ENCODE assay signal across 11 cellular contexts in genomic region chr6:105786890-105787655, GRCh38.
A peak's percentile ranks its signal among the peaks of the same experiment; 100 is the strongest.
DNase-seq lines count a peak whose midpoint lies in the region; ATAC-seq and TF ChIP-seq lines count a peak whose summit lies in the region.
"Had no signal": no experiment of that assay in that cellular context is flagged by ENCODE, and none has a peak within 500 bp of the region (broad histone marks: within the 10 kb centered on the region; RNA-seq: fewer than 3 reads in every experiment).

No MANE protein-coding gene starts in this region.

- H3K4me1 ChIP-seq in BLaER1 treated with 17β-estradiol and CSF1 and Interleukin-3, amounts not matched to agents 10 nM and 100 nM = peaks cover 26 to 61% (median 53%) of the 10 kb centered on the region in 10 experiments
- H3K4me1 ChIP-seq in ascending aorta (no peaks in the 10 kb centered on the region), right atrium auricular region (peaks cover 0 to 5% of the 10 kb centered on the region in 2 donors)

- no peak overlapping the region for H3K9ac ChIP-seq in BLaER1 treated with 17β-estradiol and CSF1 and Interleukin-3, amounts not matched to agents 10 nM and 100 nM

- H3K4me2 ChIP-seq in BLaER1 treated with 17β-estradiol and CSF1 and Interleukin-3, amounts not matched to agents 10 nM and 100 nM = peak overlapping the region in 6 of 11 experiments; percentile 21 to 78 (median 40); a peak in 11 of 22 replicates

- H3K36me3 ChIP-seq in BLaER1 treated with 17β-estradiol and CSF1 and Interleukin-3, amounts not matched to agents 10 nM and 100 nM = no peaks in the 10 kb centered on the region
- H3K36me3 ChIP-seq in ascending aorta = no peaks in the 10 kb centered on the region
- no peaks in the 10 kb centered on the region for H3K36me3 ChIP-seq in right atrium auricular region

- TF ChIP-seq CTCF in ascending aorta (IDR thresholded peaks at IDR 0.05) (no peak), right atrium auricular region (IDR thresholded peaks at IDR 0.05) (no peak)

- DNase-seq in NCI-H2107 treated with DMSO at 0.1 percent for 48 hours (lab: John Stamatoyannopoulos, UW; ENCODE audit: unreplicated experiment) = peak; percentile 76
- DNase-seq in kidney glomerular epithelial cell (lab: John Stamatoyannopoulos, UW) = no peak
- DNase-seq in ascending aorta (ENCODE audit: low spot score in 2 of 2) = no peak
- DNase-seq in activated naive CD4-positive, alpha-beta T cell treated with anti-CD3 and anti-CD28 coated beads, Interleukin-2, amount 50 U/mL, for 16 hours = no peak
- DNase-seq in right atrium auricular region (ENCODE audit: low spot score) = no peak
- DNase-seq: anterior cingulate cortex, NCI-H345, T1000 had no signal

- ATAC-seq in GM18858 (IDR thresholded peaks at IDR 0.05; ENCODE audit: unreplicated experiment) (peak; percentile 54), HG02759 (IDR thresholded peaks at IDR 0.05; ENCODE audit: unreplicated experiment) (peak; percentile 70)

- H3K27me3 ChIP-seq in BLaER1 treated with 17β-estradiol and CSF1 and Interleukin-3, amounts not matched to agents 10 nM and 100 nM = no peaks in the 10 kb centered on the region
- H3K27me3 ChIP-seq in ascending aorta (no peaks in the 10 kb centered on the region), right atrium auricular region (no peaks in the 10 kb centered on the region)

- 0 out of 22 replicates have a peak, but pooled peaks cover 0 to 6% (median 0%) of the 10 kb centered on the region in 11 experiments for H3K9me3 ChIP-seq in BLaER1 treated with 17β-estradiol and CSF1 and Interleukin-3, amounts not matched to agents 10 nM and 100 nM (replicated peaks in 1 of 11)
- no peaks in the 10 kb centered on the region for H3K9me3 ChIP-seq in ascending aorta
- H3K9me3 ChIP-seq in right atrium auricular region = no peaks in the 10 kb centered on the region

- no peaks in the 10 kb centered on the region for H4K20me1 ChIP-seq in BLaER1 treated with 17β-estradiol and CSF1 and Interleukin-3, amounts not matched to agents 10 nM and 100 nM

- intact Hi-C loops in ascending aorta (cut with DNase I) = no loop called here

- H3K4me3 ChIP-seq in BLaER1 treated with 17β-estradiol and CSF1 and Interleukin-3, amounts not matched to agents 10 nM and 100 nM = no peak overlapping the region
- no peak overlapping the region for H3K4me3 ChIP-seq in ascending aorta
- no peak overlapping the region for H3K4me3 ChIP-seq in right atrium auricular region

- peak overlapping the region in 1 of 11 experiments; percentile 22; a peak in 2 of 22 replicates for H3K27ac ChIP-seq in BLaER1 treated with 17β-estradiol and CSF1 and Interleukin-3, amounts not matched to agents 10 nM and 100 nM
- H3K27ac ChIP-seq in ascending aorta (no peak overlapping the region), right atrium auricular region (no peak overlapping the region)
